Comparison of ENCODE assay signal across 8 cellular contexts in genomic region chr12:48818831-48819590, GRCh38. TPM values are rescaled to one million over a fixed set of nuclear protein-coding genes. Genes with fewer than 3 reads are reported as not detected.
DNase-seq lines count a peak whose midpoint lies in the region; ATAC-seq lines count a peak whose summit lies in the region.

No MANE protein-coding gene starts in this region.

- ATAC-seq in GM18861 (IDR thresholded peaks at IDR 0.05; ENCODE audit: unreplicated experiment) (no peak), GM21737 (IDR thresholded peaks at IDR 0.05; ENCODE audit: unreplicated experiment) (no peak)

- CTCF ChIA-PET in CD4-positive, alpha-beta memory T cell (lab: Charles Lee; ENCODE audit: partially characterized antibody), result interaction anchor here (0.8 to 3.5 kb wide), 11 partner anchors 9 to 178 kb away, joined by 3 to 19 read pairs (median 4); partner anchors contain the start of gene DDX23

- H3K27me3 ChIP-seq in CD4-positive, alpha-beta memory T cell (ENCODE audit: insufficient read depth, low read length), result no peaks in the 10 kb centered on the region

- peak in 4 of 5 donors; percentile 42 to 65 (median 45) for DNase-seq in CD4-positive, alpha-beta memory T cell
- DNase-seq in Jurkat, Clone E6-1 (ENCODE audit: low read depth, low spot score), result no peak
- peak; percentile 61 for DNase-seq in left kidney (ENCODE audit: low read depth, low spot score)
- DNase-seq in stimulated activated naive CD4-positive, alpha-beta T cell treated with Interleukin-2 at 50 U/mL for 16 hours (lab: John Stamatoyannopoulos, UW), result peak; percentile 29
- no peak for DNase-seq in SKM-1 (lab: John Stamatoyannopoulos, UW; ENCODE audit: unreplicated experiment)

- H3K36me3 Mint-ChIP-seq in CD4-positive, alpha-beta memory T cell, result no peaks in the 10 kb centered on the region
- H3K36me3 Mint-ChIP-seq in activated naive CD4-positive, alpha-beta T cell treated with anti-CD3 and anti-CD28 coated beads, Interleukin-2, amount 50 U/mL, for 24 hours, result no peaks in the 10 kb centered on the region

- intact Hi-C loops in CD4-positive, alpha-beta memory T cell (cut with micrococcal nuclease), result loop anchor here (1.0 kb wide), 2 partner anchors 33 to 71 kb away; partner anchors contain the start of gene DDX23

- H3K9me3 ChIP-seq in CD4-positive, alpha-beta memory T cell (ENCODE audit: control insufficient read depth in 1 of 2, low read length in 2 of 2), result no peaks in the 10 kb centered on the region

- peak overlapping the region in 1 of 2 donors; percentile 66 for H3K4me3 ChIP-seq in CD4-positive, alpha-beta memory T cell (ENCODE audit: low read length in 2 of 2)
- peak overlapping the region; percentile 72 for H3K4me3 ChIP-seq in Jurkat, Clone E6-1 (ENCODE audit: low read length)

- POLR2A ChIA-PET in CD4-positive, alpha-beta memory T cell (lab: Charles Lee; ENCODE audit: partially characterized antibody), result interaction anchor here (0.7 to 2.1 kb wide), 2 partner anchors 33 to 922 kb away, joined by 3 to 10 read pairs; partner anchors contain the start of genes DDX23 and TMBIM6

- H3K27ac ChIP-seq in CD4-positive, alpha-beta memory T cell (ENCODE audit: low read depth, low read length), result no peak overlapping the region

- H3K4me3 Mint-ChIP-seq in CD4-positive, alpha-beta memory T cell, result peak overlapping the region; percentile 82 to 93 (median 91)
- H3K4me3 Mint-ChIP-seq in activated naive CD4-positive, alpha-beta T cell treated with anti-CD3 and anti-CD28 coated beads, Interleukin-2, amount 50 U/mL, for 24 hours, result peak overlapping the region; percentile 81

- no peaks in the 10 kb centered on the region for H3K36me3 ChIP-seq in CD4-positive, alpha-beta memory T cell (ENCODE audit: insufficient read depth, low read length)

- H3K27ac Mint-ChIP-seq in CD4-positive, alpha-beta memory T cell, result peak overlapping the region; percentile 52 to 93 (median 85)
- peak overlapping the region; percentile 55 for H3K27ac Mint-ChIP-seq in activated naive CD4-positive, alpha-beta T cell treated with anti-CD3 and anti-CD28 coated beads, Interleukin-2, amount 50 U/mL, for 24 hours

- H3K27me3 Mint-ChIP-seq in CD4-positive, alpha-beta memory T cell, result no peaks in the 10 kb centered on the region
- peaks cover 3% of the 10 kb centered on the region for H3K27me3 Mint-ChIP-seq in activated naive CD4-positive, alpha-beta T cell treated with anti-CD3 and anti-CD28 coated beads, Interleukin-2, amount 50 U/mL, for 24 hours

- peaks cover 39% of the 10 kb centered on the region for H3K4me1 ChIP-seq in CD4-positive, alpha-beta memory T cell (ENCODE audit: insufficient read depth, low read length)

- H3K9me3 Mint-ChIP-seq in CD4-positive, alpha-beta memory T cell, result no peaks in the 10 kb centered on the region
- no peaks in the 10 kb centered on the region for H3K9me3 Mint-ChIP-seq in activated naive CD4-positive, alpha-beta T cell treated with anti-CD3 and anti-CD28 coated beads, Interleukin-2, amount 50 U/mL, for 24 hours

- peaks cover 22 to 66% (median 31%) of the 10 kb centered on the region in 4 donors for H3K4me1 Mint-ChIP-seq in CD4-positive, alpha-beta memory T cell
- peaks cover 20% of the 10 kb centered on the region for H3K4me1 Mint-ChIP-seq in activated naive CD4-positive, alpha-beta T cell treated with anti-CD3 and anti-CD28 coated beads, Interleukin-2, amount 50 U/mL, for 24 hours

RNA-seq across cellular contexts. Expression of gene CACNB3, which starts 0.7 kb away (rescaled TPM):
- 10 to 100 TPM; 17.2 to 17.9 TPM for total RNA-seq in CD4-positive, alpha-beta memory T cell
- 1 to 10 TPM; 1.5 to 4.0 TPM for polyA plus RNA-seq in CD4-positive, alpha-beta memory T cell
- 51.5 TPM for polyA plus RNA-seq in Jurkat, Clone E6-1 (2012; ENCODE audit: insufficient read depth, insufficient read length)

RNA-seq across cellular contexts. Expression of gene ADCY6, which starts 30.1 kb away (rescaled TPM):
- not detected for total RNA-seq in CD4-positive, alpha-beta memory T cell
- not detected for polyA plus RNA-seq in CD4-positive, alpha-beta memory T cell
- not detected for polyA plus RNA-seq in Jurkat, Clone E6-1 (2012; ENCODE audit: insufficient read depth, insufficient read length)

RNA-seq across cellular contexts. Expression of gene DDX23, which starts 33.0 kb away (rescaled TPM):
- total RNA-seq in CD4-positive, alpha-beta memory T cell, result 100 to 1,000 TPM; 154 to 158 TPM
- 10 to 100 TPM; 14.3 to 57.2 TPM for polyA plus RNA-seq in CD4-positive, alpha-beta memory T cell
- 149 TPM for polyA plus RNA-seq in Jurkat, Clone E6-1 (2012; ENCODE audit: insufficient read depth, insufficient read length)

RNA-seq across cellular contexts. Expression of gene RND1, which starts 46.7 kb away (rescaled TPM):
- total RNA-seq in CD4-positive, alpha-beta memory T cell, result 1 to 10 TPM in 1 of 2 experiments, under 1 TPM in 1; 0.89 to 1.4 TPM
- 1 to 10 TPM in 1 of 2 donors, under 1 TPM in 1; 0.85 to 2.6 TPM for polyA plus RNA-seq in CD4-positive, alpha-beta memory T cell
- polyA plus RNA-seq in Jurkat, Clone E6-1 (2012; ENCODE audit: insufficient read depth, insufficient read length), result 4.1 TPM

Comparison
In these comparisons a context has a peak if more than half of its experiments do, and no peak if none do; other contexts are left out.
1. DNase-seq: peak in CD4-positive, alpha-beta memory T cell (4 of 5), left kidney (single experiment) and stimulated activated naive CD4-positive, alpha-beta T cell treated with Interleukin-2 at 50 U/mL for 16 hours (single experiment); none in Jurkat, Clone E6-1 (single experiment) and SKM-1 (single experiment).